In genomic region chr1:1272341-1273151, GRCh38 we compare ENCODE assay signal across 1 cellular context.
TF ChIP-seq lines count a peak whose summit lies in the region.

No MANE protein-coding gene starts in this region.

TF ChIP-seq in HepG2, 621 proteins besides CTCF, POLR2A, EP300 and RAD21 (continued from another document and continues in another):
- TF ChIP-seq PBX3 (CRISPR knock-in tag; IDR thresholded peaks at IDR 0.05; ENCODE audit: borderline replicate concordance) (no peak), ZBTB46 (CRISPR knock-in tag; IDR thresholded peaks at IDR 0.05; ENCODE audit: borderline replicate concordance) (no peak), ZFP82 (CRISPR knock-in tag; IDR thresholded peaks at IDR 0.05; ENCODE audit: borderline replicate concordance) (no peak), E2F1 (CRISPR knock-in tag; IDR thresholded peaks at IDR 0.05) (no peak), ESRRA (CRISPR knock-in tag; IDR thresholded peaks at IDR 0.05; ENCODE audit: low read depth) (no peak), DBP (CRISPR knock-in tag; IDR thresholded peaks at IDR 0.05; ENCODE audit: not compliant biosample characterization) (no peak), HOXA5 (CRISPR knock-in tag; IDR thresholded peaks at IDR 0.05) (no peak), ZNF607 (CRISPR knock-in tag; IDR thresholded peaks at IDR 0.05; ENCODE audit: borderline replicate concordance) (0 out of 2 replicates have a peak, but pooled peaks have one; percentile 16), ZNF746 (CRISPR knock-in tag; IDR thresholded peaks at IDR 0.05) (no peak), GATAD1 (CRISPR knock-in tag; IDR thresholded peaks at IDR 0.05) (no peak), KDM5B (CRISPR knock-in tag; IDR thresholded peaks at IDR 0.05; ENCODE audit: borderline replicate concordance) (peak; percentile 16; the same call in 1 of the 2 replicates), KLF11 (CRISPR knock-in tag; IDR thresholded peaks at IDR 0.05) (no peak), GPBP1L1 (CRISPR knock-in tag; IDR thresholded peaks at IDR 0.05) (no peak), TFE3 (CRISPR knock-in tag; IDR thresholded peaks at IDR 0.05) (no peak), ZNF251 (CRISPR knock-in tag; IDR thresholded peaks at IDR 0.05) (no peak), ADNP (CRISPR knock-in tag; IDR thresholded peaks at IDR 0.05) (no peak), SMC3 (IDR thresholded peaks at IDR 0.05; ENCODE audit: low read length) (no peak), RBFOX2 (IDR thresholded peaks at IDR 0.05; ENCODE audit: low read depth, low read length) (peak; percentile 14; the same call in 1 of the 2 replicates), HIVEP1 (CRISPR knock-in tag; IDR thresholded peaks at IDR 0.05) (no peak), FOXP1 (IDR thresholded peaks at IDR 0.05) (no peak), FOXP1 (CRISPR knock-in tag; IDR thresholded peaks at IDR 0.05) (no peak), HIC2 (CRISPR knock-in tag; IDR thresholded peaks at IDR 0.05; ENCODE audit: low read depth) (no peak), SMARCC2 (IDR thresholded peaks at IDR 0.05) (no peak), RORA (CRISPR knock-in tag; IDR thresholded peaks at IDR 0.05) (no peak), MATR3 (CRISPR knock-in tag; IDR thresholded peaks at IDR 0.05) (no peak), ZNF609 (CRISPR knock-in tag; IDR thresholded peaks at IDR 0.05; ENCODE audit: borderline replicate concordance) (no peak), SALL1 (CRISPR knock-in tag; IDR thresholded peaks at IDR 0.05) (no peak), ZMYM3 (CRISPR knock-in tag; IDR thresholded peaks at IDR 0.05) (no peak), DNMT3B (CRISPR knock-in tag; conservative IDR thresholded peaks at IDR 0.05) (0 out of 2 replicates have a peak, but pooled peaks have one; percentile 37), HNRNPL (IDR thresholded peaks at IDR 0.05; ENCODE audit: low read depth, low read length) (0 out of 2 replicates have a peak, but pooled peaks have one; percentile 22), SRSF9 (IDR thresholded peaks at IDR 0.05; ENCODE audit: borderline replicate concordance, insufficient read depth, low read depth, low read length, poor library complexity, severe bottlenecking) (no peak), KDM3A (CRISPR knock-in tag; IDR thresholded peaks at IDR 0.05; ENCODE audit: low read depth) (no peak), MEIS2 (CRISPR knock-in tag; IDR thresholded peaks at IDR 0.05) (no peak), ZNF12 (CRISPR knock-in tag; IDR thresholded peaks at IDR 0.05) (no peak), PREB (CRISPR knock-in tag; IDR thresholded peaks at IDR 0.05) (no peak), RFXAP (CRISPR knock-in tag; IDR thresholded peaks at IDR 0.05; ENCODE audit: borderline replicate concordance) (no peak), ZFAT (CRISPR knock-in tag; conservative IDR thresholded peaks at IDR 0.05) (no peak), MEIS1 (CRISPR knock-in tag; IDR thresholded peaks at IDR 0.05; ENCODE audit: borderline replicate concordance) (peak; percentile 69; the same call in 1 of the 2 replicates), TEAD2 (CRISPR knock-in tag; IDR thresholded peaks at IDR 0.05) (no peak), ZNF737 (CRISPR knock-in tag; IDR thresholded peaks at IDR 0.05; ENCODE audit: borderline replicate concordance) (0 out of 2 replicates have a peak, but pooled peaks have one; percentile 25), ZBTB21 (CRISPR knock-in tag; IDR thresholded peaks at IDR 0.05) (no peak), ARNTL (CRISPR knock-in tag; IDR thresholded peaks at IDR 0.05) (0 out of 2 replicates have a peak, but pooled peaks have one; percentile 18), CREB3 (CRISPR knock-in tag; IDR thresholded peaks at IDR 0.05) (no peak), ZFP36L1 (CRISPR knock-in tag; IDR thresholded peaks at IDR 0.05) (no peak), ZNF605 (CRISPR knock-in tag; IDR thresholded peaks at IDR 0.05) (0 out of 2 replicates have a peak, but pooled peaks have one; percentile 8), ZNF788 (CRISPR knock-in tag; IDR thresholded peaks at IDR 0.05; ENCODE audit: borderline replicate concordance) (no peak), ZNF383 (CRISPR knock-in tag; IDR thresholded peaks at IDR 0.05; ENCODE audit: borderline replicate concordance) (no peak), AHR (CRISPR knock-in tag; IDR thresholded peaks at IDR 0.05) (no peak), CCDC6 (CRISPR knock-in tag; IDR thresholded peaks at IDR 0.05) (no peak), NFE2L1 (CRISPR knock-in tag; IDR thresholded peaks at IDR 0.05; ENCODE audit: borderline replicate concordance) (no peak), CAMTA2 (CRISPR knock-in tag; IDR thresholded peaks at IDR 0.05; ENCODE audit: borderline replicate concordance) (no peak)
